In genomic region chr9:129469188-129469987, GRCh38 we compare ENCODE assay signal across 17 cellular contexts.
A peak's percentile ranks its signal among the peaks of the same experiment; 100 is the strongest.
DNase-seq lines count a peak whose midpoint lies in the region; ATAC-seq and TF ChIP-seq lines count a peak whose summit lies in the region.
"Had no signal": no experiment of that assay in that cellular context is flagged by ENCODE, and none has a peak within 500 bp of the region (broad histone marks: within the 10 kb centered on the region; RNA-seq: fewer than 3 reads in every experiment).

No MANE protein-coding gene starts in this region.

- POLR2A ChIA-PET in HCT116 (lab: Charles Lee), result no interaction called here

- peak overlapping the region; percentile 36 to 87 (median 56) for H3K4me2 ChIP-seq in BLaER1 treated with 17β-estradiol and CSF1 and Interleukin-3, amounts not matched to agents 10 nM and 100 nM
- H3K4me2 ChIP-seq in HCT116 (ENCODE audit: low read length) (no peak overlapping the region), neural cell (ENCODE audit: low read length) (no peak overlapping the region)

- H3K27ac ChIP-seq in BLaER1 treated with 17β-estradiol and CSF1 and Interleukin-3, amounts not matched to agents 10 nM and 100 nM, result peak overlapping the region in 1 of 11 experiments; percentile 13; a peak in 1 of 22 replicates
- H3K27ac ChIP-seq in HCT116 (ENCODE audit: low read depth, low read length) (peak overlapping the region; percentile 48; the same call in 1 of the 2 replicates), neural cell (ENCODE audit: low read length) (no peak overlapping the region)

- no peak for DNase-seq in HCT116 (ENCODE audit: low read depth, low spot score)
- peak; percentile 77 for DNase-seq in ecto neural progenitor cell (ENCODE audit: low spot score)
- no peak for DNase-seq in SHP77 treated with DMSO at 0.1 percent for 48 hours (lab: John Stamatoyannopoulos, UW)
- no peak for DNase-seq in T-helper 9 cell
- DNase-seq: activated CD4-positive, CD25-positive, alpha-beta regulatory T cell; activated CD8-positive, alpha-beta memory T cell treated with anti-CD3 and anti-CD28 coated beads for 24 hours; NCI-H1417 treated with DMSO at 0.1 percent for 48 hours; NCI-H774; PC-3; stimulated activated CD4-positive, alpha-beta T cell treated with anti-CD3 and anti-CD28 coated beads, Interleukin-15, amount 100 ng/mL, for 24 hours; testis had no signal

- no peaks in the 10 kb centered on the region for H3K9me2 ChIP-seq in HCT116 (ENCODE audit: insufficient read depth)
- no peaks in the 10 kb centered on the region for H3K9me2 ChIP-seq in neural cell (ENCODE audit: insufficient read depth, low read length)

- no TSS peak for BruUV-seq in HCT116 (replicated peaks; lab: Mats Ljungman, UMichigan)

- H3K9ac ChIP-seq in BLaER1 treated with 17β-estradiol and CSF1 and Interleukin-3, amounts not matched to agents 10 nM and 100 nM, result no peak overlapping the region; a peak in 1 of 22 replicates
- H3K9ac ChIP-seq in HCT116 (ENCODE audit: low read length) (no peak overlapping the region), neural cell (ENCODE audit: low read length) (peak overlapping the region; percentile 5)

- no peak for TF ChIP-seq POLR2A in HCT116 (IDR thresholded peaks at IDR 0.05; ENCODE audit: borderline replicate concordance, extremely low read depth, insufficient read depth, insufficient read length)

- no peak for TF ChIP-seq EP300 in neural cell (conservative IDR thresholded peaks at IDR 0.05; ENCODE audit: poor library complexity, severe bottlenecking)

- no peak overlapping the region for H3K4me3 ChIP-seq in BLaER1 treated with 17β-estradiol and CSF1 and Interleukin-3, amounts not matched to agents 10 nM and 100 nM
- H3K4me3 ChIP-seq in HCT116 (replicated peaks in 1 of 2; ENCODE audit: low read depth in 1 of 2, low read length in 2 of 2) (no peak overlapping the region), neural cell (ENCODE audit: low read length) (no peak overlapping the region)
- H3K4me3 ChIP-seq: testis had no signal

- ATAC-seq in HCT116 (no peak), HG03457 (IDR thresholded peaks at IDR 0.05; ENCODE audit: unreplicated experiment) (no peak), HG03432 (IDR thresholded peaks at IDR 0.05; ENCODE audit: unreplicated experiment) (no peak)
- ATAC-seq: left lobe of liver, PC-3, right cardiac atrium had no signal

- no peaks in the 10 kb centered on the region for H3K27me3 ChIP-seq in BLaER1 treated with 17β-estradiol and CSF1 and Interleukin-3, amounts not matched to agents 10 nM and 100 nM
- H3K27me3 ChIP-seq in HCT116 (ENCODE audit: insufficient read depth, low read length), result no peaks in the 10 kb centered on the region
- H3K27me3 ChIP-seq in neural cell (ENCODE audit: insufficient read depth, low read depth, low read length), result no peaks in the 10 kb centered on the region
- H3K27me3 ChIP-seq: testis had no signal

- intact Hi-C loops in HCT116 (cut with micrococcal nuclease), result no loop called here

- H2AFZ ChIP-seq in HCT116 (ENCODE audit: low read depth, low read length, poor library complexity, severe bottlenecking) (no peak overlapping the region), neural cell (ENCODE audit: low read depth, low read length) (no peak overlapping the region)

- no peaks in the 10 kb centered on the region for H3K36me3 ChIP-seq in BLaER1 treated with 17β-estradiol and CSF1 and Interleukin-3, amounts not matched to agents 10 nM and 100 nM
- H3K36me3 ChIP-seq in HCT116 (ENCODE audit: control insufficient read depth in 1 of 2, insufficient read depth in 2 of 2, low read length in 2 of 2) (no peaks in the 10 kb centered on the region), neural cell (ENCODE audit: insufficient read depth, low read length) (no peaks in the 10 kb centered on the region)

- RAD21 ChIA-PET in HCT116 (lab: Charles Lee; ENCODE audit: low non-redundant PET in 1 of 2, low total read pairs in 2 of 2, uncharacterized antibody in 2 of 2, unreplicated experiment in 2 of 2), result no interaction called here

- H3K9me3 ChIP-seq in BLaER1 treated with 17β-estradiol and CSF1 and Interleukin-3, amounts not matched to agents 10 nM and 100 nM (replicated peaks in 1 of 11), result peaks cover 0 to 2% (median under 1%) of the 10 kb centered on the region in 11 experiments; a peak in 10 of 22 replicates
- H3K9me3 ChIP-seq in HCT116 (ENCODE audit: control insufficient read depth in 1 of 2, insufficient read depth in 1 of 2, low read depth in 1 of 2, low read length in 2 of 2) (no peaks in the 10 kb centered on the region), neural cell (ENCODE audit: low read length) (no peaks in the 10 kb centered on the region)
- H3K9me3 ChIP-seq: testis had no signal

- TF ChIP-seq RAD21 in HCT116 (IDR thresholded peaks at IDR 0.05; ENCODE audit: low read depth) (no peak), neural cell (conservative IDR thresholded peaks at IDR 0.05) (no peak)

- H3K4me1 ChIP-seq in BLaER1 treated with 17β-estradiol and CSF1 and Interleukin-3, amounts not matched to agents 10 nM and 100 nM, result peaks cover 65 to 96% (median 90%) of the 10 kb centered on the region in 10 experiments
- H3K4me1 ChIP-seq in HCT116 (ENCODE audit: control insufficient read depth in 1 of 2, insufficient read depth in 2 of 2, low read length in 2 of 2), result peaks cover 68 to 77% of the 10 kb centered on the region in 2 experiments

- H4K20me1 ChIP-seq in BLaER1 treated with 17β-estradiol and CSF1 and Interleukin-3, amounts not matched to agents 10 nM and 100 nM, result no peaks in the 10 kb centered on the region
- no peaks in the 10 kb centered on the region for H4K20me1 ChIP-seq in HCT116 (ENCODE audit: insufficient read depth)
- H4K20me1 ChIP-seq in neural cell (ENCODE audit: insufficient read depth), result no peaks in the 10 kb centered on the region

- CTCF ChIA-PET in HCT116 (lab: Charles Lee), result no interaction called here

- no peaks in the 10 kb centered on the region for H3K79me2 ChIP-seq in HCT116 (ENCODE audit: insufficient read depth, low read length)
- H3K79me2 ChIP-seq in neural cell (replicated peaks; ENCODE audit: insufficient read depth, low read length), result no peaks in the 10 kb centered on the region

- no peaks in the 10 kb centered on the region for H3F3A ChIP-seq in neural cell (ENCODE audit: insufficient read depth, low read length, poor library complexity, severe bottlenecking)

- TF ChIP-seq CTCF in HCT116 (IDR thresholded peaks at IDR 0.05 in 2 of 3, conservative IDR thresholded peaks at IDR 0.05 in 1 of 3; ENCODE audit: borderline replicate concordance in 1 of 3, insufficient read depth in 1 of 3, low read depth in 2 of 3, low read length in 2 of 3) (no peak), neural cell (IDR thresholded peaks at IDR 0.05; ENCODE audit: poor library complexity, severe bottlenecking) (no peak)

TF ChIP-seq in HCT116, 20 proteins besides CTCF, POLR2A, EP300 and RAD21:
- no peak for TF ChIP-seq EGR1 (IDR thresholded peaks at IDR 0.05; ENCODE audit: low read depth)
- no peak for TF ChIP-seq ZFX (IDR thresholded peaks at IDR 0.05)
- TF ChIP-seq CEBPB (IDR thresholded peaks at IDR 0.05; ENCODE audit: low read depth), result no peak
- no peak for TF ChIP-seq ATF3 (IDR thresholded peaks at IDR 0.05)
- no peak for TF ChIP-seq SP1 (IDR thresholded peaks at IDR 0.05; ENCODE audit: low read depth)
- TF ChIP-seq ELF1 (IDR thresholded peaks at IDR 0.05; ENCODE audit: borderline replicate concordance, low read depth), result no peak
TF ChIP-seq in HCT116: peak in this region for 0.

TF ChIP-seq in neural cell, 6 proteins besides CTCF, POLR2A, EP300 and RAD21:
- TF ChIP-seq, protein P1, sequence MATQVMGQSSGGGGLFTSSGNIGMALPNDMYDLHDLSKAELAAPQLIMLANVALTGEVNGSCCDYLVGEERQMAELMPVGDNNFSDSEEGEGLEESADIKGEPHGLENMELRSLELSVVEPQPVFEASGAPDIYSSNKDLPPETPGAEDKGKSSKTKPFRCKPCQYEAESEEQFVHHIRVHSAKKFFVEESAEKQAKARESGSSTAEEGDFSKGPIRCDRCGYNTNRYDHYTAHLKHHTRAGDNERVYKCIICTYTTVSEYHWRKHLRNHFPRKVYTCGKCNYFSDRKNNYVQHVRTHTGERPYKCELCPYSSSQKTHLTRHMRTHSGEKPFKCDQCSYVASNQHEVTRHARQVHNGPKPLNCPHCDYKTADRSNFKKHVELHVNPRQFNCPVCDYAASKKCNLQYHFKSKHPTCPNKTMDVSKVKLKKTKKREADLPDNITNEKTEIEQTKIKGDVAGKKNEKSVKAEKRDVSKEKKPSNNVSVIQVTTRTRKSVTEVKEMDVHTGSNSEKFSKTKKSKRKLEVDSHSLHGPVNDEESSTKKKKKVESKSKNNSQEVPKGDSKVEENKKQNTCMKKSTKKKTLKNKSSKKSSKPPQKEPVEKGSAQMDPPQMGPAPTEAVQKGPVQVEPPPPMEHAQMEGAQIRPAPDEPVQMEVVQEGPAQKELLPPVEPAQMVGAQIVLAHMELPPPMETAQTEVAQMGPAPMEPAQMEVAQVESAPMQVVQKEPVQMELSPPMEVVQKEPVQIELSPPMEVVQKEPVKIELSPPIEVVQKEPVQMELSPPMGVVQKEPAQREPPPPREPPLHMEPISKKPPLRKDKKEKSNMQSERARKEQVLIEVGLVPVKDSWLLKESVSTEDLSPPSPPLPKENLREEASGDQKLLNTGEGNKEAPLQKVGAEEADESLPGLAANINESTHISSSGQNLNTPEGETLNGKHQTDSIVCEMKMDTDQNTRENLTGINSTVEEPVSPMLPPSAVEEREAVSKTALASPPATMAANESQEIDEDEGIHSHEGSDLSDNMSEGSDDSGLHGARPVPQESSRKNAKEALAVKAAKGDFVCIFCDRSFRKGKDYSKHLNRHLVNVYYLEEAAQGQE (IDR thresholded peaks at IDR 0.05; ENCODE audit: borderline replicate concordance), result no peak
- TF ChIP-seq TAF1 (IDR thresholded peaks at IDR 0.05; ENCODE audit: low read depth) (no peak), MXI1 (conservative IDR thresholded peaks at IDR 0.05; ENCODE audit: poor library complexity, severe bottlenecking) (no peak), POLR2AphosphoS5 (IDR thresholded peaks at IDR 0.05) (no peak), SMC3 (conservative IDR thresholded peaks at IDR 0.05; ENCODE audit: poor library complexity) (no peak)

Comparison
In these comparisons a context has a peak if more than half of its experiments do, and no peak if none do; other contexts are left out.
1. H3K4me2 ChIP-seq: peak in BLaER1 treated with 17β-estradiol and CSF1 and Interleukin-3, amounts not matched to agents 10 nM and 100 nM (11 of 11); none in HCT116 (single experiment) and neural cell (single experiment).